Comparison of ENCODE assay signal across 8 cellular contexts in genomic region chr7:123126171-123126570, GRCh38.
"Had no signal": no experiment of that assay in that cellular context is flagged by ENCODE, and none has a peak within 500 bp of the region (broad histone marks: within the 10 kb centered on the region; RNA-seq: fewer than 3 reads in every experiment).

No MANE protein-coding gene starts in this region.

- DNase-seq: GDM1, GF-D8 had no signal

- FAIRE-seq: G401.6, GM12878, GM12891, GM12892, GM18507, GM19239 had no signal

- ATAC-seq: GM12878 had no signal

- H3K4me3 ChIP-seq: GM12878 had no signal
